ENCODE assay signal across 12 cellular contexts in genomic region chr15:60375255-60375809, GRCh38. TPM values are rescaled to one million over a fixed set of nuclear protein-coding genes. Genes with fewer than 3 reads are reported as not detected.
DNase-seq lines count a peak whose midpoint lies in the region; ATAC-seq and TF ChIP-seq lines count a peak whose summit lies in the region.
"Had no signal": no experiment of that assay in that cellular context is flagged by ENCODE, and none has a peak within 500 bp of the region (broad histone marks: within the 10 kb centered on the region; RNA-seq: fewer than 3 reads in every experiment).

No MANE protein-coding gene starts in this region.

- peak overlapping the region in 1 of 3 experiments; percentile 29; a peak in 1 of 7 replicates for H3K27ac Mint-ChIP-seq in H9
- H3K27ac Mint-ChIP-seq: IgD-negative memory B cell; naive B cell; T-helper 1 cell treated with Interleukin-12 subunit alpha and Interleukin-12 subunit beta and Interleukin-4 antibody, amounts not matched to agents 30 μg/mL and 1 μg/mL, for 36 hours had no signal

- H3K36me3 ChIP-seq in colonic mucosa: peaks cover 4% of the 10 kb centered on the region
- H3K36me3 ChIP-seq in osteoblast (ENCODE audit: insufficient read depth, low read length): peaks cover 85% of the 10 kb centered on the region

- H3K9me3 Mint-ChIP-seq in H9: no peaks in the 10 kb centered on the region
- H3K9me3 Mint-ChIP-seq: IgD-negative memory B cell; naive B cell; T-helper 1 cell treated with Interleukin-12 subunit alpha and Interleukin-12 subunit beta and Interleukin-4 antibody, amounts not matched to agents 30 μg/mL and 1 μg/mL, for 36 hours had no signal

- no peak overlapping the region for H3K4ac ChIP-seq in H9 (ENCODE audit: low read depth, low read length)

- no peak overlapping the region for H4K8ac ChIP-seq in H9 (replicated peaks; ENCODE audit: insufficient read length, low read depth, low read length)

- H3K4me3 Mint-ChIP-seq in H9: no peak overlapping the region
- H3K4me3 Mint-ChIP-seq: IgD-negative memory B cell; naive B cell; T-helper 1 cell treated with Interleukin-12 subunit alpha and Interleukin-12 subunit beta and Interleukin-4 antibody, amounts not matched to agents 30 μg/mL and 1 μg/mL, for 36 hours had no signal

- no peak overlapping the region for H3K14ac ChIP-seq in H9 (ENCODE audit: insufficient read depth, low read length)

- H3K23me2 ChIP-seq in H9 (ENCODE audit: insufficient read length, low read depth, low read length, poor library complexity, severe bottlenecking): no peaks in the 10 kb centered on the region

- intact Hi-C loops in colonic mucosa (cut with DNase I): no loop called here

- no CpG with 5 or more reads among the region's 6 CpGs for WGBS in H9 (ENCODE audit: extremely low coverage, insufficient read length, low lambda C conversion rate)

- H3K27me3 ChIP-seq in colonic mucosa: no peaks in the 10 kb centered on the region
- H3K27me3 ChIP-seq in osteoblast (ENCODE audit: insufficient read depth, low read length): no peaks in the 10 kb centered on the region
- H3K27me3 ChIP-seq in H9 (ENCODE audit: insufficient read depth, low read length): no peaks in the 10 kb centered on the region

- H3T11ph ChIP-seq in H9 (ENCODE audit: low read length): no peak overlapping the region

- DNase-seq in NCI-H1105 treated with DMSO at 0.1 percent for 48 hours (lab: John Stamatoyannopoulos, UW) (peak; percentile 74), colonic mucosa (no peak), osteoblast (ENCODE audit: insufficient read length, low spot score, missing footprints) (no peak), DMS153 treated with DMSO at 0.1 percent for 48 hours (lab: John Stamatoyannopoulos, UW; ENCODE audit: unreplicated experiment) (no peak), GDM1 (lab: John Stamatoyannopoulos, UW) (no peak), H9 (no peak)
- DNase-seq: naive B cell; stimulated activated CD4-positive, alpha-beta T cell treated with anti-CD3 and anti-CD28 coated beads, Interleukin-4, amount 100 ng/mL, for 24 hours had no signal

- H3K18ac ChIP-seq in H9 (ENCODE audit: insufficient read length, low read depth, low read length): no peak overlapping the region

- no peak overlapping the region for H4K5ac ChIP-seq in H9 (ENCODE audit: insufficient read length, low read depth, low read length)

- no peak overlapping the region for H3K23ac ChIP-seq in H9 (ENCODE audit: insufficient read length, low read depth, low read length)

- no peak overlapping the region for H2BK5ac ChIP-seq in H9 (ENCODE audit: insufficient read length, low read length)

- TF ChIP-seq CTCF in 22Rv1 (IDR thresholded peaks at IDR 0.05) (no peak), colonic mucosa (IDR thresholded peaks at IDR 0.05) (no peak), osteoblast (IDR thresholded peaks at IDR 0.05; ENCODE audit: extremely low read depth, low read depth, low read length) (no peak), H9 (conservative IDR thresholded peaks at IDR 0.05) (no peak)

- no peak overlapping the region for H2BK20ac ChIP-seq in H9 (ENCODE audit: low read depth, low read length, poor library complexity, severe bottlenecking)

- H3K27me3 Mint-ChIP-seq in H9 (ENCODE audit: low read depth): peaks cover 36% of the 10 kb centered on the region
- H3K27me3 Mint-ChIP-seq: IgD-negative memory B cell, naive B cell had no signal

- no peak overlapping the region for H2AFZ ChIP-seq in osteoblast (ENCODE audit: low read length)
- H2AFZ ChIP-seq in H9 (ENCODE audit: low read length): no peak overlapping the region

- no peak overlapping the region for H2BK120ac ChIP-seq in H9 (ENCODE audit: low read depth, low read length, poor library complexity, severe bottlenecking)

- peak overlapping the region; percentile 12 for H3K4me2 ChIP-seq in osteoblast (ENCODE audit: insufficient read depth, low read length)
- no peak overlapping the region for H3K4me2 ChIP-seq in H9 (ENCODE audit: insufficient read depth, insufficient read length, low read length)

- H3K79me2 ChIP-seq in osteoblast (ENCODE audit: insufficient read depth, low read length): peaks cover 70% of the 10 kb centered on the region
- H3K79me2 ChIP-seq in H9 (ENCODE audit: insufficient read depth, low read length): no peaks in the 10 kb centered on the region

- peaks cover 19 to 20% of the 10 kb centered on the region in 2 experiments for H3K4me1 Mint-ChIP-seq in H9

- H3K36me3 Mint-ChIP-seq in H9 (ENCODE audit: insufficient read depth in 1 of 3, low read depth in 3 of 3): peaks cover 0 to 12% (median 5%) of the 10 kb centered on the region in 3 experiments; a peak in 3 of 7 replicates

- H4K91ac ChIP-seq in H9 (ENCODE audit: insufficient read length, low read depth, low read length): no peak overlapping the region

- no peak overlapping the region for H2BK15ac ChIP-seq in H9 (ENCODE audit: low read depth, low read length)

- no peak overlapping the region for H3K9ac ChIP-seq in colonic mucosa (ENCODE audit: low read depth in 2 of 2, low read length in 2 of 2)
- H3K9ac ChIP-seq in H9 (ENCODE audit: extremely low read depth, insufficient read length, low read length): no peak overlapping the region

- no peak overlapping the region for H2AK5ac ChIP-seq in H9 (ENCODE audit: insufficient read length, low read length)

- H3K4me3 ChIP-seq in colonic mucosa: no peak overlapping the region
- H3K4me3 ChIP-seq in osteoblast (ENCODE audit: insufficient read depth, low read length): no peak overlapping the region

- H3K56ac ChIP-seq in H9 (ENCODE audit: insufficient read length, low read depth, low read length): no peak overlapping the region

- H3K4me1 ChIP-seq in colonic mucosa (peaks cover 21% of the 10 kb centered on the region), osteoblast (ENCODE audit: insufficient read depth, low read length) (peaks cover 99% of the 10 kb centered on the region), H9 (ENCODE audit: insufficient read depth, low read length) (no peaks in the 10 kb centered on the region)

- H2BK12ac ChIP-seq in H9 (ENCODE audit: insufficient read length, low read depth, low read length): no peak overlapping the region

- H3K79me1 ChIP-seq in H9 (ENCODE audit: insufficient read depth, low read depth, low read length, poor library complexity, severe bottlenecking): no peaks in the 10 kb centered on the region

- H4K20me1 ChIP-seq in osteoblast (ENCODE audit: insufficient read depth, low read length) (peaks cover 30% of the 10 kb centered on the region), H9 (ENCODE audit: control insufficient read depth, insufficient read depth, insufficient read length) (no peaks in the 10 kb centered on the region)

- H3K27ac ChIP-seq in 22Rv1: peak overlapping the region; percentile 80
- peak overlapping the region; percentile 19 for H3K27ac ChIP-seq in colonic mucosa
- peak overlapping the region; percentile 96 for H3K27ac ChIP-seq in osteoblast (ENCODE audit: low read depth, low read length)
- no peak overlapping the region for H3K27ac ChIP-seq in H9 (ENCODE audit: insufficient read length, low read depth, low read length)

- no peak for ATAC-seq in activated CD4-positive, CD25-positive, alpha-beta regulatory T cell treated with anti-CD3 and anti-CD28 coated beads, Interleukin-2, amount 50 U/mL, for 24 hours

- H3K9me3 ChIP-seq in colonic mucosa: no peaks in the 10 kb centered on the region
- no peaks in the 10 kb centered on the region for H3K9me3 ChIP-seq in osteoblast (ENCODE audit: low read depth, low read length)
- H3K9me3 ChIP-seq in H9 (ENCODE audit: control insufficient read depth, low read depth, low read length): no peaks in the 10 kb centered on the region

RNA-seq across cellular contexts. Expression of gene ANXA2, which starts 22.5 kb away (rescaled TPM):
- total RNA-seq in colonic mucosa (100 to 1,000 TPM; 813 to 816 TPM), osteoblast (2,826 and 3,042 TPM in 2 replicates), H9 (2021) (126 and 127 TPM in 2 replicates)
